In genomic region chr6:43090557-43090952, GRCh38 we compare ENCODE assay signal across 11 cellular contexts. TPM values are rescaled to one million over a fixed set of nuclear protein-coding genes. Genes with fewer than 3 reads are reported as not detected.
A peak's percentile ranks its signal among the peaks of the same experiment; 100 is the strongest.
DNase-seq lines count a peak whose midpoint lies in the region; ATAC-seq and TF ChIP-seq lines count a peak whose summit lies in the region.
"Had no signal": no experiment of that assay in that cellular context is flagged by ENCODE, and none has a peak within 500 bp of the region (broad histone marks: within the 10 kb centered on the region; RNA-seq: fewer than 3 reads in every experiment).

No MANE protein-coding gene starts in this region.

- dilution Hi-C loops in IMR-90 (cut with HindIII; ENCODE audit: low sequenced_read_pairs, unreplicated experiment), result no loop called here

- intact Hi-C loops in IMR-90 (cut with micrococcal nuclease), result loop anchor here (2.0 kb wide), 1 partner anchor 14 kb away; the partner anchor contains the start of gene PTK7

- H3F3A ChIP-seq in neural progenitor cell (ENCODE audit: low read depth), result peaks cover 49% of the 10 kb centered on the region

- H3K27me3 ChIP-seq in IMR-90 (ENCODE audit: control insufficient read depth, insufficient read depth, low read length) (no peaks in the 10 kb centered on the region), ectodermal cell (ENCODE audit: control insufficient read depth, insufficient read depth, low read length, poor library complexity, severe bottlenecking) (no peaks in the 10 kb centered on the region), neural progenitor cell (no peaks in the 10 kb centered on the region), gastroesophageal sphincter (no peaks in the 10 kb centered on the region)

- peak; percentile 44 for DNase-seq in IMR-90
- DNase-seq in neural progenitor cell (ENCODE audit: low spot score), result peak; percentile 53
- DNase-seq in midbrain (lab: John Stamatoyannopoulos, UW), result no peak
- DNase-seq in hepatic stellate cell (ENCODE audit: low spot score), result no peak
- DNase-seq: activated gamma-delta T cell treated with Interleukin-2 at 50 U/mL for 16 hours; effector memory CD4-positive, alpha-beta T cell had no signal

- H3K79me2 ChIP-seq in neural progenitor cell (ENCODE audit: low read depth), result peaks cover 97% of the 10 kb centered on the region

- H3K36me3 ChIP-seq in IMR-90 (ENCODE audit: control insufficient read depth, insufficient read depth, low read length) (no peaks in the 10 kb centered on the region), ectodermal cell (ENCODE audit: control insufficient read depth, insufficient read depth, low read length) (no peaks in the 10 kb centered on the region), neural progenitor cell (no peaks in the 10 kb centered on the region), gastroesophageal sphincter (no peaks in the 10 kb centered on the region)

- H3K4me3 ChIP-seq in IMR-90 (ENCODE audit: insufficient read depth, low read depth, low read length), result no peak overlapping the region
- H3K4me3 ChIP-seq in ectodermal cell (ENCODE audit: insufficient read depth, low read depth, low read length), result peak overlapping the region; percentile 11
- H3K4me3 ChIP-seq in neural progenitor cell, result peak overlapping the region; percentile 33
- no peak overlapping the region for H3K4me3 ChIP-seq in gastroesophageal sphincter

- H3K9me3 Mint-ChIP-seq in neural progenitor cell, result no peaks in the 10 kb centered on the region

- peak overlapping the region; percentile 10; the same call in 1 of the 2 replicates for H3K18ac ChIP-seq in IMR-90 (ENCODE audit: low read depth, low read length)

- H3K9me3 ChIP-seq in IMR-90 (ENCODE audit: control insufficient read depth, insufficient read depth, low read length), result no peaks in the 10 kb centered on the region
- H3K9me3 ChIP-seq in ectodermal cell (ENCODE audit: control insufficient read depth, low read length), result no peaks in the 10 kb centered on the region
- no peaks in the 10 kb centered on the region for H3K9me3 ChIP-seq in neural progenitor cell (ENCODE audit: low read depth)
- H3K9me3 ChIP-seq in gastroesophageal sphincter, result no peaks in the 10 kb centered on the region

- H2BK15ac ChIP-seq in IMR-90 (ENCODE audit: low read depth, low read length), result no peak overlapping the region

- POLR2A ChIA-PET in IMR-90 (lab: Charles Lee; ENCODE audit: unreplicated experiment), result no interaction called here

- no peak overlapping the region; the same call in 1 of the 2 replicates for H3K56ac ChIP-seq in IMR-90 (ENCODE audit: extremely low read depth, insufficient read depth, low read length)

- peaks cover 2% of the 10 kb centered on the region for H3K27me3 Mint-ChIP-seq in neural progenitor cell (ENCODE audit: insufficient read depth, low read depth)

- H4K20me1 ChIP-seq in IMR-90 (ENCODE audit: insufficient read depth, low read length), result peaks cover 67% of the 10 kb centered on the region
- H4K20me1 ChIP-seq in neural progenitor cell (ENCODE audit: low read depth), result peaks cover 58% of the 10 kb centered on the region

- peak overlapping the region; percentile 66 for H2AK9ac ChIP-seq in IMR-90 (replicated peaks; ENCODE audit: low read depth, low read length, poor library complexity)

- H2AFZ ChIP-seq in IMR-90 (replicated peaks; ENCODE audit: low read length, poor library complexity) (no peak overlapping the region), neural progenitor cell (replicated peaks) (no peak overlapping the region)

- TF ChIP-seq CTCF in C4-2B (conservative IDR thresholded peaks at IDR 0.05) (no peak), IMR-90 (conservative IDR thresholded peaks at IDR 0.05; ENCODE audit: low read depth, low read length) (no peak), neural progenitor cell (IDR thresholded peaks at IDR 0.05) (no peak), gastroesophageal sphincter (IDR thresholded peaks at IDR 0.05) (no peak)

- ATAC-seq in IMR-90 (ENCODE audit: low read depth) (peak; percentile 45), gastroesophageal sphincter (no peak), GM21390 (IDR thresholded peaks at IDR 0.05; ENCODE audit: unreplicated experiment) (no peak)
- ATAC-seq: activated CD4-positive, CD25-positive, alpha-beta regulatory T cell treated with anti-CD3 and anti-CD28 coated beads, Interleukin-2, amount 50 U/mL, for 24 hours had no signal

- H3K9ac ChIP-seq in IMR-90 (ENCODE audit: low read depth, low read length) (no peak overlapping the region; the same call in 1 of the 2 replicates), neural progenitor cell (no peak overlapping the region)

- peak overlapping the region; percentile 69; the same call in 1 of the 2 replicates for H2AK5ac ChIP-seq in IMR-90 (ENCODE audit: low read depth, low read length)

- no TSS peak for BruUV-seq in IMR-90 (replicated peaks; lab: Mats Ljungman, UMichigan)

- peaks cover 36 to 90% of the 10 kb centered on the region in 2 experiments for H3K79me1 ChIP-seq in IMR-90 (ENCODE audit: low read depth in 1 of 2, low read length in 2 of 2)

- H3K4me1 Mint-ChIP-seq in neural progenitor cell, result peaks cover 56% of the 10 kb centered on the region

- H2BK120ac ChIP-seq in IMR-90 (ENCODE audit: low read depth, low read length), result 0 out of 2 replicates have a peak overlapping the region, but pooled peaks have one; percentile 4

- H3K14ac ChIP-seq in IMR-90 (replicated peaks; ENCODE audit: low read depth, low read length), result peak overlapping the region; percentile 27; the same call in 1 of the 2 replicates

- no peak for TF ChIP-seq POLR2A in IMR-90 (IDR thresholded peaks at IDR 0.05; ENCODE audit: low read depth, low read length)
- no peak for TF ChIP-seq POLR2A in gastroesophageal sphincter (IDR thresholded peaks at IDR 0.05)

- H4K5ac ChIP-seq in IMR-90 (ENCODE audit: low read depth, low read length), result 0 out of 2 replicates have a peak overlapping the region, but pooled peaks have one; percentile 33

- H2BK5ac ChIP-seq in IMR-90 (ENCODE audit: low read depth, low read length, poor library complexity, severe bottlenecking), result peak overlapping the region; percentile 38

- H4K91ac ChIP-seq in IMR-90 (ENCODE audit: insufficient read depth, low read depth, low read length), result 0 out of 2 replicates have a peak overlapping the region, but pooled peaks have one; percentile 10

- WGBS in IMR-90 (ENCODE audit: extremely low coverage in 2 of 2, insufficient read length in 1 of 2), 2 experiments, result no CpG with 5 or more reads among the region's 2 CpGs
- WGBS in ectodermal cell, 2 experiments, result 0% methylated on average over 1 to 2 of the region's 2 CpGs
- 58 to 80% methylated on average over 1 to 2 of the region's 2 CpGs for WGBS in gastroesophageal sphincter (ENCODE audit: low coverage in 1 of 2), 2 donors

- H3K4ac ChIP-seq in IMR-90 (ENCODE audit: low read depth, low read length), result peak overlapping the region; percentile 62

- peaks cover under 1% of the 10 kb centered on the region for H3K36me3 Mint-ChIP-seq in neural progenitor cell

- H3K23ac ChIP-seq in IMR-90 (ENCODE audit: low read depth, low read length), result peak overlapping the region; percentile 10

- H3K27ac ChIP-seq in C4-2B, result peak overlapping the region; percentile 74
- H3K27ac ChIP-seq in IMR-90 (ENCODE audit: insufficient read depth, low read length), result peak overlapping the region; percentile 62
- H3K27ac ChIP-seq in ectodermal cell (ENCODE audit: insufficient read depth, low read depth, low read length, poor library complexity, severe bottlenecking), result peak overlapping the region; percentile 88
- peak overlapping the region; percentile 94 for H3K27ac ChIP-seq in neural progenitor cell
- H3K27ac ChIP-seq in gastroesophageal sphincter, result no peak overlapping the region

- H3K4me3 Mint-ChIP-seq in neural progenitor cell, result peak overlapping the region; percentile 71

- H4K8ac ChIP-seq in IMR-90 (ENCODE audit: low read depth in 2 of 2, low read length in 2 of 2), result peak overlapping the region; percentile 37 to 72; a peak in 2 of 4 replicates

- no peak for TF ChIP-seq EP300 in gastroesophageal sphincter (IDR thresholded peaks at IDR 0.05)

- H3K27ac Mint-ChIP-seq in neural progenitor cell, result peak overlapping the region; percentile 96

- H3K4me1 ChIP-seq in IMR-90 (ENCODE audit: control insufficient read depth, insufficient read depth, low read length) (peaks cover 32% of the 10 kb centered on the region), ectodermal cell (ENCODE audit: control insufficient read depth, insufficient read depth, low read length) (peaks cover 42% of the 10 kb centered on the region), neural progenitor cell (peaks cover 47% of the 10 kb centered on the region), gastroesophageal sphincter (peaks cover 0 to 19% (median 0%) of the 10 kb centered on the region in 3 donors)

- H3K9me1 ChIP-seq in IMR-90 (ENCODE audit: insufficient read depth, low read length), result peaks cover 17% of the 10 kb centered on the region

- 0 out of 2 replicates have a peak overlapping the region, but pooled peaks have one; percentile 7 for H2BK20ac ChIP-seq in IMR-90 (ENCODE audit: low read depth, low read length)

- H3K4me2 ChIP-seq in IMR-90 (ENCODE audit: low read depth, low read length) (peak overlapping the region; percentile 62), neural progenitor cell (peak overlapping the region; percentile 74)

- CTCF ChIA-PET in IMR-90 (lab: Yijun Ruan, JAX), result interaction anchor here (0.6 kb wide), 1 partner anchor 107 kb away, joined by 3 read pairs; no protein-coding TSS in a partner anchor

- in situ Hi-C loops in IMR-90 (cut with MboI; ENCODE audit: low sequenced_read_pairs), result no loop called here

- no peak for TF ChIP-seq RAD21 in IMR-90 (IDR thresholded peaks at IDR 0.05; ENCODE audit: low read length)

RNA-seq across cellular contexts. Expression of gene PTK7, which starts 14.4 kb away (rescaled TPM):
- total RNA-seq in IMR-90 (2012; rRNA removed), result 44.4 and 47.1 TPM in 2 replicates
- polyA plus RNA-seq in IMR-90 (2012; rRNA removed), result 122 and 142 TPM in 2 replicates
- 77.1 and 216 TPM in 2 replicates for polyA plus RNA-seq in IMR-90 (2012; cell fraction: cytosol; rRNA removed)
- 374 and 547 TPM in 2 replicates for polyA plus RNA-seq in IMR-90 (2012; cell fraction: nucleus; rRNA removed; ENCODE audit: low replicate concordance)
- polyA plus RNA-seq in ectodermal cell (2013, experiment 1 of 4), result 159 TPM
- 154 TPM for polyA plus RNA-seq in ectodermal cell (2013, experiment 2 of 4)
- 120 TPM for polyA plus RNA-seq in ectodermal cell (2013, experiment 3 of 4)
- 127 TPM for polyA plus RNA-seq in ectodermal cell (2013, experiment 4 of 4)
- 68.0 and 155 TPM in 2 replicates for total RNA-seq in neural progenitor cell (ENCODE audit: low replicate concordance)
- 10 to 100 TPM in 1 of 4 donors, 1 to 10 TPM in 3; 2.0 to 11.6 (median 7.7) TPM for total RNA-seq in gastroesophageal sphincter

RNA-seq across cellular contexts. Expression of gene KLC4, which starts 31.1 kb away (rescaled TPM):
- total RNA-seq in IMR-90 (2012; rRNA removed), result 9.7 and 10.9 TPM in 2 replicates
- 12.4 and 13.0 TPM in 2 replicates for polyA plus RNA-seq in IMR-90 (2012; rRNA removed)
- 7.7 and 11.3 TPM in 2 replicates for polyA plus RNA-seq in IMR-90 (2012; cell fraction: cytosol; rRNA removed)
- polyA plus RNA-seq in IMR-90 (2012; cell fraction: nucleus; rRNA removed; ENCODE audit: low replicate concordance), result 63.8 and 69.4 TPM in 2 replicates
- polyA plus RNA-seq in ectodermal cell (2013, experiment 1 of 4), result 30.3 TPM
- 30.6 TPM for polyA plus RNA-seq in ectodermal cell (2013, experiment 2 of 4)
- 26.2 TPM for polyA plus RNA-seq in ectodermal cell (2013, experiment 3 of 4)
- 31.1 TPM for polyA plus RNA-seq in ectodermal cell (2013, experiment 4 of 4)
- 12.6 and 28.2 TPM in 2 replicates for total RNA-seq in neural progenitor cell (ENCODE audit: low replicate concordance)
- total RNA-seq in gastroesophageal sphincter, result 10 to 100 TPM; 18.0 to 43.4 (median 30.2) TPM

RNA-seq across cellular contexts. Expression of gene MRPL2, which starts 31.3 kb away (rescaled TPM):
- total RNA-seq in IMR-90 (2012; rRNA removed) (15.8 and 18.1 TPM in 2 replicates), neural progenitor cell (ENCODE audit: low replicate concordance) (20.7 and 31.7 TPM in 2 replicates), gastroesophageal sphincter (10 to 100 TPM; 17.3 to 35.4 (median 21.2) TPM)
- polyA plus RNA-seq in IMR-90 (2012; rRNA removed), result 45.9 and 46.8 TPM in 2 replicates
- 23.2 and 43.0 TPM in 2 replicates for polyA plus RNA-seq in IMR-90 (2012; cell fraction: cytosol; rRNA removed)
- polyA plus RNA-seq in IMR-90 (2012; cell fraction: nucleus; rRNA removed; ENCODE audit: low replicate concordance), result 38.5 and 46.5 TPM in 2 replicates
- 49.1 TPM for polyA plus RNA-seq in ectodermal cell (2013, experiment 1 of 4)
- polyA plus RNA-seq in ectodermal cell (2013, experiment 2 of 4), result 42.2 TPM
- polyA plus RNA-seq in ectodermal cell (2013, experiment 3 of 4), result 46.6 TPM
- polyA plus RNA-seq in ectodermal cell (2013, experiment 4 of 4), result 52.4 TPM

RNA-seq across cellular contexts. Expression of gene CUL7, which starts 36.9 kb away (rescaled TPM):
- 33.3 and 39.3 TPM in 2 replicates for total RNA-seq in IMR-90 (2012; rRNA removed)
- polyA plus RNA-seq in IMR-90 (2012; rRNA removed), result 38.0 and 39.9 TPM in 2 replicates
- 21.6 and 30.2 TPM in 2 replicates for polyA plus RNA-seq in IMR-90 (2012; cell fraction: cytosol; rRNA removed)
- 102 and 140 TPM in 2 replicates for polyA plus RNA-seq in IMR-90 (2012; cell fraction: nucleus; rRNA removed; ENCODE audit: low replicate concordance)
- 36.0 TPM for polyA plus RNA-seq in ectodermal cell (2013, experiment 1 of 4)
- polyA plus RNA-seq in ectodermal cell (2013, experiment 2 of 4), result 36.3 TPM
- polyA plus RNA-seq in ectodermal cell (2013, experiment 3 of 4), result 25.3 TPM
- 30.0 TPM for polyA plus RNA-seq in ectodermal cell (2013, experiment 4 of 4)
- 23.1 and 43.7 TPM in 2 replicates for total RNA-seq in neural progenitor cell (ENCODE audit: low replicate concordance)
- 10 to 100 TPM; 10.9 to 16.6 (median 13.5) TPM for total RNA-seq in gastroesophageal sphincter

Comparison
In these comparisons a context has a peak if more than half of its experiments do, and no peak if none do; other contexts are left out.
1. H3K27ac ChIP-seq: peak in C4-2B (single experiment), IMR-90 (single experiment), ectodermal cell (single experiment) and neural progenitor cell (single experiment); none in gastroesophageal sphincter (0 of 4).
2. DNase-seq: peak in IMR-90 (single experiment) and neural progenitor cell (single experiment); none in midbrain (single experiment) and hepatic stellate cell (single experiment).
3. H3K4me3 ChIP-seq: peak in ectodermal cell (single experiment) and neural progenitor cell (single experiment); none in IMR-90 (single experiment) and gastroesophageal sphincter (0 of 2).